21 cellular contexts compared by ENCODE assay signal in genomic region chr2:143988082-143988481, GRCh38.
DNase-seq lines count a peak whose midpoint lies in the region; ATAC-seq, FAIRE-seq and TF ChIP-seq lines count a peak whose summit lies in the region.
"Had no signal": no experiment of that assay in that cellular context is flagged by ENCODE, and none has a peak within 500 bp of the region (broad histone marks: within the 10 kb centered on the region; RNA-seq: fewer than 3 reads in every experiment).

No MANE protein-coding gene starts in this region.

- H3K4me3 ChIP-seq in mammary epithelial cell (replicated peaks in 1 of 3; ENCODE audit: insufficient read depth in 1 of 3, low read depth in 2 of 3, low read length in 3 of 3) (no peak overlapping the region), breast epithelium (no peak overlapping the region), epithelial cell of esophagus (ENCODE audit: low read length) (no peak overlapping the region), tibial artery (no peak overlapping the region)
- H3K4me3 ChIP-seq: K562 had no signal

- no peak overlapping the region for H3K4me2 ChIP-seq in mammary epithelial cell (ENCODE audit: insufficient read depth, low read depth, low read length)

- no peak overlapping the region for H2AFZ ChIP-seq in mammary epithelial cell (ENCODE audit: low read depth, low read length)

- WGBS in mammary epithelial cell (ENCODE audit: low coverage, missing lambda C conversion rate) = 72% methylated on average over 1 of the region's 1 CpG

- H3K79me2 ChIP-seq in mammary epithelial cell (ENCODE audit: insufficient read depth, low read length) = no peaks in the 10 kb centered on the region

- peaks cover 12% of the 10 kb centered on the region for H3K9me3 Mint-ChIP-seq in HFFc6

- TF ChIP-seq CTCF in mammary epithelial cell (conservative IDR thresholded peaks at IDR 0.05 in 1 of 2, IDR thresholded peaks at IDR 0.05 in 1 of 2; ENCODE audit: extremely low read depth in 1 of 2, insufficient read depth in 1 of 2, low read depth in 1 of 2, low read length in 2 of 2) (no peak), breast epithelium (IDR thresholded peaks at IDR 0.05) (no peak), HFFc6 (IDR thresholded peaks at IDR 0.05) (no peak), epithelial cell of esophagus (IDR thresholded peaks at IDR 0.05; ENCODE audit: insufficient read depth, low read depth, low read length, missing control alignments) (no peak), tibial artery (IDR thresholded peaks at IDR 0.05) (no peak)

- H3K4me3 Mint-ChIP-seq in HFFc6 = no peak overlapping the region
- H3K4me3 Mint-ChIP-seq: CD4-positive, CD25-positive, alpha-beta regulatory T cell; CD8-positive, alpha-beta memory T cell had no signal

- H3K9ac ChIP-seq in mammary epithelial cell (ENCODE audit: insufficient read depth, low read length) = no peak overlapping the region

- no peak for ATAC-seq in HG03097 (IDR thresholded peaks at IDR 0.05; ENCODE audit: low FRiP score, unreplicated experiment)
- no peak for ATAC-seq in HG02884 (IDR thresholded peaks at IDR 0.05; ENCODE audit: unreplicated experiment)
- ATAC-seq: K562 had no signal

- no peaks in the 10 kb centered on the region for H3K4me1 ChIP-seq in mammary epithelial cell (ENCODE audit: insufficient read depth, low read length)
- H3K4me1 ChIP-seq in breast epithelium = no peaks in the 10 kb centered on the region
- no peaks in the 10 kb centered on the region for H3K4me1 ChIP-seq in tibial artery
- H3K4me1 ChIP-seq: BE2C had no signal

- DNase-seq in mammary epithelial cell = peak; percentile 26
- no peak for DNase-seq in breast epithelium (ENCODE audit: low spot score in 2 of 2)
- no peak for DNase-seq in GM12891 (ENCODE audit: insufficient read length, low spot score)
- no peak for DNase-seq in HFFc6
- peak; percentile 65 for DNase-seq in epithelial cell of esophagus (ENCODE audit: low read depth)
- no peak for DNase-seq in tibial artery
- DNase-seq: ACHN; BE2C; C1 segment of cervical spinal cord; CD4-positive, CD25-positive, alpha-beta regulatory T cell; CD8-positive, alpha-beta memory T cell; COR-L47; DMS 273 treated with DMSO at 0.1 percent for 48 hours; GDM1; GOT3; H7 had no signal

- H3K27ac ChIP-seq in mammary epithelial cell (ENCODE audit: insufficient read depth, low read depth, low read length) (no peak overlapping the region), breast epithelium (no peak overlapping the region), tibial artery (no peak overlapping the region)
- H3K27ac ChIP-seq: HL-60 had no signal

- in situ Hi-C loops in mammary epithelial cell (cut with MboI; ENCODE audit: low sequenced_read_pairs in 2 of 2) = no loop called here

- H3K4me1 Mint-ChIP-seq in HFFc6 (ENCODE audit: low read depth) = peaks cover 8% of the 10 kb centered on the region; the same call in 1 of the 2 replicates
- H3K4me1 Mint-ChIP-seq: CD4-positive, CD25-positive, alpha-beta regulatory T cell; CD8-positive, alpha-beta memory T cell had no signal

- no peaks in the 10 kb centered on the region for H3K9me3 ChIP-seq in mammary epithelial cell (replicated peaks; ENCODE audit: insufficient read depth, low read length)
- peaks cover 8 to 10% of the 10 kb centered on the region in 2 donors for H3K9me3 ChIP-seq in breast epithelium
- no peaks in the 10 kb centered on the region for H3K9me3 ChIP-seq in tibial artery
- H3K9me3 ChIP-seq: BE2C had no signal

- no peaks in the 10 kb centered on the region; the same call in 1 of the 2 replicates for H3K27me3 Mint-ChIP-seq in HFFc6 (ENCODE audit: insufficient read depth)
- H3K27me3 Mint-ChIP-seq: CD8-positive, alpha-beta memory T cell had no signal

- H3K27ac Mint-ChIP-seq in HFFc6 = peak overlapping the region; percentile 37; the same call in 1 of the 2 replicates
- H3K27ac Mint-ChIP-seq: CD4-positive, CD25-positive, alpha-beta regulatory T cell had no signal

- H3K36me3 Mint-ChIP-seq in HFFc6 (ENCODE audit: low read depth) = peaks cover 13% of the 10 kb centered on the region

- H3K27me3 ChIP-seq in mammary epithelial cell (ENCODE audit: insufficient read depth, low read length) (no peaks in the 10 kb centered on the region), breast epithelium (no peaks in the 10 kb centered on the region), tibial artery (no peaks in the 10 kb centered on the region)
- H3K27me3 ChIP-seq: BE2C had no signal

- TF ChIP-seq POLR2A in breast epithelium (IDR thresholded peaks at IDR 0.05) (no peak), GM12891 (IDR thresholded peaks at IDR 0.05; ENCODE audit: low read depth, low read length) (no peak)

- intact Hi-C loops in mammary epithelial cell (cut with micrococcal nuclease) (no loop called here), breast epithelium (cut with DNase I; ENCODE audit: low total_unique reads) (no loop called here), tibial artery (cut with DNase I; ENCODE audit: low total_unique reads) (no loop called here)

- no TSS peak for BruUV-seq in mammary epithelial cell (replicated peaks; lab: Mats Ljungman, UMichigan)

- H3K36me3 ChIP-seq in mammary epithelial cell (ENCODE audit: insufficient read depth, low read length) (no peaks in the 10 kb centered on the region), breast epithelium (no peaks in the 10 kb centered on the region), tibial artery (no peaks in the 10 kb centered on the region)
- H3K36me3 ChIP-seq: BE2C had no signal

- CTCF ChIA-PET in mammary epithelial cell (lab: Charles Lee; ENCODE audit: low non-redundant PET) = no interaction called here

- dilution Hi-C loops in mammary epithelial cell (cut with HindIII; ENCODE audit: low sequenced_read_pairs) = no loop called here

- FAIRE-seq in GM12891 (lab: Jason Lieb, UNC) = peak; percentile 9
- FAIRE-seq: A204.1, K562 had no signal

- H4K20me1 ChIP-seq in mammary epithelial cell (ENCODE audit: insufficient read depth, low read length) = no peaks in the 10 kb centered on the region

TF ChIP-seq in GM12891, 5 proteins besides CTCF, POLR2A, EP300 and RAD21:
- TF ChIP-seq TAF1 (IDR thresholded peaks at IDR 0.05; ENCODE audit: low read depth, low read length) (no peak), POLR2AphosphoS5 (IDR thresholded peaks at IDR 0.05; ENCODE audit: low read depth, low read length) (no peak)

Comparison
In these comparisons a context has a peak if more than half of its experiments do, and no peak if none do; other contexts are left out.
1. DNase-seq: peak in mammary epithelial cell (single experiment) and epithelial cell of esophagus (single experiment); none in breast epithelium (0 of 2), GM12891 (single experiment), HFFc6 (single experiment) and tibial artery (0 of 2).